In the genomic region with DNA sequence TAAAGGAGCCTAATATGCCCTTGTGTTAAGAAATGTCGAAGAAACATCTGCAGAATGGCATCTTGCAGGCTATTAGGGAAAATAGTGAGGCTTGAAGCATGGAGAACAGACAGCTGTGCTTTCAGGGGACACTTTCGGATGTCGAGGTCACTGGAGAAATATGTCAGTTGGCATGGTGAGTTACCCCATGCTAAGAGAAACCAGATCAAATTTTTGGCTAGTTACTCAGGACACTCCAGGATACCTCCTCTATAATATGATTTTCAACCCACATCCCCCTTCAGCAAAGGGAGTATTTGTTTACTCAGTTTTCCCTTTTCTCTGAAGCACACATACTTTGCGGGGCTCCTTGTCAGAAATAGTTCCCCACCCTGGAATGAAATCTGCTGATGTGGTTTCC, we compare ENCODE assay signal across 21 cellular contexts.
"Had no signal": no experiment of that assay in that cellular context is flagged by ENCODE, and none has a peak within 500 bp of the region (broad histone marks: within the 10 kb centered on the region; RNA-seq: fewer than 3 reads in every experiment).

No MANE protein-coding gene starts in this region.

- ATAC-seq: activated CD4-positive, alpha-beta T cell treated with anti-CD3 and anti-CD28 coated beads for 36 hours; activated T-cell treated with anti-CD3 and anti-CD28 coated beads, Interleukin-2, amount 50 U/mL, for 72 hours; effector memory CD8-positive, alpha-beta T cell; left colon; naive thymus-derived CD8-positive, alpha-beta T cell; T-cell had no signal

- H3K27ac ChIP-seq: epithelial cell of prostate, sigmoid colon, stomach, uterus, VCaP had no signal

- H3K9me3 ChIP-seq: sigmoid colon, stomach, uterus had no signal

- H3K27me3 ChIP-seq: sigmoid colon, uterus had no signal

- H3K4me3 ChIP-seq: lung, sigmoid colon, stomach, uterus had no signal

- H3K4me1 ChIP-seq: sigmoid colon, stomach, uterus had no signal

- DNase-seq: activated CD4-positive, alpha-beta memory T cell treated with anti-CD3 and anti-CD28 coated beads, Interleukin-2, amount 10 ng/mL, durations not matched to agents 7 days and 5 days; activated CD4-positive, alpha-beta T cell treated with anti-CD3 and anti-CD28 coated beads for 36 hours; activated gamma-delta T cell treated with Interleukin-2 at 50 U/mL for 16 hours; activated naive CD8-positive, alpha-beta T cell treated with anti-CD3 and anti-CD28 coated beads for 36 hours; activated T-cell treated with anti-CD3 and anti-CD28 coated beads, Interleukin-2, amount 50 U/mL, for 72 hours; anterior cingulate cortex; cortex of kidney; effector memory CD8-positive, alpha-beta T cell; glutamatergic neuron; left colon; naive thymus-derived CD8-positive, alpha-beta T cell; occipital lobe; sigmoid colon; stimulated activated CD4-positive, alpha-beta T cell treated with anti-CD3 and anti-CD28 coated beads, Interleukin-15, amount 100 ng/mL, for 24 hours; stimulated activated CD4-positive, alpha-beta T cell treated with anti-CD3 and anti-CD28 coated beads, Interleukin-4, amount 100 ng/mL, for 4 hours; stomach; T-cell; uterus had no signal

- H3K36me3 ChIP-seq: sigmoid colon, stomach, uterus had no signal
